8 cellular contexts compared by ENCODE assay signal in the genomic region with DNA sequence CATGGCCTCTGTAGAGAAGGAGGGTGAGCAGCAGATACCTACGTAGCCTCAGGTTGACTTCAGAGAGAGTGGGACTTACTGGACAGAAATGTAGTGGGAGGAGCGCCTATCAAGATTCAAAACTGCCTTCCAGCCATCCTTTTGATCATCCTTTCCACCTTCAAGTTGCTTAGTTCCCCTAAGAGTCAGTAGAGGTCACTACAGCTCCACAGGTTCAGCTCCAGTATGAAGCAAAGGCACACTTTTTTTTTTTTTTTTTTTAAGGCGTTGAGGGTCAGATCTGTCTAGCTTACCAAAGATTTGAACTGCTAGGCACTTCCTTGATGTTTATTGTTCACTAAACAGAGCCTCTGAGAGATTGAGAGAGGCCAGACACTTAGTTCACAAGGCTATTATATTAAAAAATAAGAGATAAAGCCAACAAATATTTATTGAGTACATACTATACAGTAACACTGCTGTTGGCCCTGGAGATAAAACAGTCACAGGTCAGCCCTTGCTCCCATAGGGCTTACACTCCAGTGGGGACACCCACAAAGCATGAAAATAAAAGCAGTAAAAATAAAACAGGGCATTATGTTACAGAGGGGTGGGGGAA. TPM values are rescaled to one million over a fixed set of nuclear protein-coding genes. Genes with fewer than 3 reads are reported as not detected.
DNase-seq lines count a peak whose midpoint lies in the region; ATAC-seq, FAIRE-seq and TF ChIP-seq lines count a peak whose summit lies in the region.

No MANE protein-coding gene starts in this region.

- peak; percentile 34 for ATAC-seq in body of pancreas
- peak; percentile 59 for ATAC-seq in stimulated activated naive CD8-positive, alpha-beta T cell treated with anti-CD3 and anti-CD28 coated beads, Interleukin-15, amount 100 ng/mL, for 72 hours
- ATAC-seq in GM18867 (IDR thresholded peaks at IDR 0.05; ENCODE audit: unreplicated experiment), result no peak

- H3K27me3 ChIP-seq in body of pancreas, result no peaks in the 10 kb centered on the region

- DNase-seq in DMS153 (lab: John Stamatoyannopoulos, UW), result peak; percentile 19
- no peak for DNase-seq in DMS153 treated with DMSO at 0.1 percent for 48 hours (lab: John Stamatoyannopoulos, UW; ENCODE audit: unreplicated experiment)
- DNase-seq in HuH-7.5 (ENCODE audit: low spot score), result peak; percentile 62
- DNase-seq in RKO (ENCODE audit: low spot score), result peak; percentile 92
- peak in 3 of 4 donors; percentile 40 to 74 (median 45) for DNase-seq in body of pancreas
- DNase-seq in stimulated activated naive CD8-positive, alpha-beta T cell treated with anti-CD3 and anti-CD28 coated beads, Interleukin-15, amount 100 ng/mL, for 72 hours, result peak; percentile 54 to 64

- no peaks in the 10 kb centered on the region for H3K9me3 Mint-ChIP-seq in stimulated activated naive CD8-positive, alpha-beta T cell treated with anti-CD3 and anti-CD28 coated beads, Interleukin-15, amount 100 ng/mL, for 72 hours

- H3K27me3 Mint-ChIP-seq in stimulated activated naive CD8-positive, alpha-beta T cell treated with anti-CD3 and anti-CD28 coated beads, Interleukin-15, amount 100 ng/mL, for 72 hours, result no peaks in the 10 kb centered on the region

- TF ChIP-seq POLR2A in body of pancreas (IDR thresholded peaks at IDR 0.05), result no peak

- peaks cover 0 to 14% of the 10 kb centered on the region in 2 donors for H3K36me3 ChIP-seq in body of pancreas (replicated peaks in 1 of 2; ENCODE audit: insufficient read depth in 1 of 2, low read depth in 2 of 2)

- peak overlapping the region in 1 of 4 donors; percentile 32 for H3K27ac ChIP-seq in body of pancreas

- WGBS in body of pancreas, 2 donors, result 30 to 48% methylated on average over 3 of the region's 3 CpGs

- H3K4me1 ChIP-seq in body of pancreas, result peaks cover 23% of the 10 kb centered on the region

- H3K4me3 Mint-ChIP-seq in stimulated activated naive CD8-positive, alpha-beta T cell treated with anti-CD3 and anti-CD28 coated beads, Interleukin-15, amount 100 ng/mL, for 72 hours, result no peak overlapping the region

- peaks cover 30% of the 10 kb centered on the region for H3K4me1 Mint-ChIP-seq in stimulated activated naive CD8-positive, alpha-beta T cell treated with anti-CD3 and anti-CD28 coated beads, Interleukin-15, amount 100 ng/mL, for 72 hours

- intact Hi-C loops in body of pancreas (cut with DNase I), result loop anchor here (5.0 kb wide), 1 partner anchor 74 kb away; no protein-coding TSS in a partner anchor

- no peak overlapping the region for H3K4me3 ChIP-seq in body of pancreas

- TF ChIP-seq CTCF in body of pancreas (IDR thresholded peaks at IDR 0.05), result peak; percentile 38 to 93 (median 83)

- peak; percentile 79 for FAIRE-seq in islet of Langerhans (lab: Jason Lieb, UNC)

- peak overlapping the region in 1 of 2 donors; percentile 43 for H3K27ac Mint-ChIP-seq in stimulated activated naive CD8-positive, alpha-beta T cell treated with anti-CD3 and anti-CD28 coated beads, Interleukin-15, amount 100 ng/mL, for 72 hours

- no peaks in the 10 kb centered on the region for H3K9me3 ChIP-seq in body of pancreas

RNA-seq across cellular contexts. Expression of gene RNF227, which starts 3.1 kb away (rescaled TPM):
- total RNA-seq in body of pancreas, result 1 to 10 TPM; 2.9 to 3.0 TPM

RNA-seq across cellular contexts. Expression of gene KCNAB3, which starts 16.6 kb away (rescaled TPM):
- total RNA-seq in body of pancreas, result 1 to 10 TPM; 1.3 to 1.6 TPM

RNA-seq across cellular contexts. Expression of gene TRAPPC1, which starts 18.7 kb away (rescaled TPM):
- total RNA-seq in body of pancreas, result 10 to 100 TPM; 10.5 to 40.0 TPM

RNA-seq across cellular contexts. Expression of gene CNTROB, which starts 19.0 kb away (rescaled TPM):
- total RNA-seq in body of pancreas, result 10 to 100 TPM; 14.0 to 27.0 TPM

RNA-seq across cellular contexts. Expression of gene CHD3, which starts 24.4 kb away (rescaled TPM):
- total RNA-seq in body of pancreas, result 10 to 100 TPM; 53.7 to 69.9 TPM
